Comparison of ENCODE assay signal across 23 cellular contexts in genomic region chr6:53967415-53967814, GRCh38.
"Had no signal": no experiment of that assay in that cellular context is flagged by ENCODE, and none has a peak within 500 bp of the region (broad histone marks: within the 10 kb centered on the region; RNA-seq: fewer than 3 reads in every experiment).

No MANE protein-coding gene starts in this region.

- H3K4me1 ChIP-seq: right atrium auricular region, spleen, suprapubic skin, tibial artery, upper lobe of right lung had no signal

- H3K4me3 ChIP-seq: left ventricle myocardium inferior, lung, ovary, right atrium auricular region, skin epidermis, spleen, suprapubic skin, thoracic aorta, tibial artery, upper lobe of right lung had no signal

- FAIRE-seq: islet of Langerhans, urothelium cell line had no signal

- DNase-seq: hypothalamus; immature natural killer cell; left ventricle myocardium inferior; mesendoderm; naive B cell; natural killer cell; nephron progenitor cell; ovary; spleen; stimulated activated CD4-positive, alpha-beta T cell treated with anti-CD3 and anti-CD28 coated beads, Interleukin-4, amount 100 ng/mL, for 24 hours; stimulated activated naive CD4-positive, alpha-beta T cell; tibial artery; trophoblast cell; upper lobe of right lung had no signal

- ATAC-seq: natural killer cell; sciatic nerve; stimulated activated effector memory CD8-positive, alpha-beta T cell treated with anti-CD3 and anti-CD28 coated beads, Interleukin-12 subunit alpha, Interleukin-12 subunit beta, amount 100 ng/mL, for 72 hours; upper lobe of right lung had no signal

- H3K27ac ChIP-seq: left ventricle myocardium inferior, ovary, right atrium auricular region, skin epidermis, spleen, suprapubic skin, thoracic aorta, tibial artery, upper lobe of right lung had no signal

- H3K9me3 ChIP-seq: left ventricle myocardium inferior, ovary, right atrium auricular region, suprapubic skin, thoracic aorta, tibial artery, upper lobe of right lung had no signal

- H3K36me3 ChIP-seq: left ventricle myocardium inferior, ovary, right atrium auricular region, spleen, suprapubic skin, thoracic aorta, tibial artery, upper lobe of right lung had no signal

- H3K27me3 ChIP-seq: ovary, right atrium auricular region, spleen, suprapubic skin, tibial artery, upper lobe of right lung had no signal
